7 cellular contexts compared by ENCODE assay signal in genomic region chr1:226547754-226548191, GRCh38. TPM values are rescaled to one million over a fixed set of nuclear protein-coding genes. Genes with fewer than 3 reads are reported as not detected.
A peak's percentile ranks its signal among the peaks of the same experiment; 100 is the strongest.
DNase-seq lines count a peak whose midpoint lies in the region; ATAC-seq, FAIRE-seq and TF ChIP-seq lines count a peak whose summit lies in the region.

No MANE protein-coding gene starts in this region.

- peak; percentile 72 for ATAC-seq in HG03280 (IDR thresholded peaks at IDR 0.05; ENCODE audit: unreplicated experiment)

- TF ChIP-seq POLR2A in GM12891 (IDR thresholded peaks at IDR 0.05; ENCODE audit: low read depth, low read length), result no peak

- DNase-seq in GM12891 (ENCODE audit: insufficient read length, low spot score) (peak; percentile 61), NCI-H510A (lab: John Stamatoyannopoulos, UW) (peak; percentile 92), cerebellar nuclear complex (lab: John Stamatoyannopoulos, UW) (peak; percentile 10 to 74), left kidney (ENCODE audit: low read depth, low spot score) (peak; percentile 97)
- peak; percentile 39 for DNase-seq in activated CD4-positive, alpha-beta T cell treated with anti-CD3 and anti-CD28 coated beads for 1 hour
- peak; percentile 67 for DNase-seq in stimulated activated CD4-positive, alpha-beta T cell treated with anti-CD3 and anti-CD28 coated beads, Interleukin-4, amount 100 ng/mL, for 1 hour

- peak; percentile 88 for FAIRE-seq in GM12891 (lab: Jason Lieb, UNC)

TF ChIP-seq in GM12891, 5 proteins besides CTCF, POLR2A, EP300 and RAD21:
- no peak for TF ChIP-seq POU2F2 (IDR thresholded peaks at IDR 0.05; ENCODE audit: low read depth, low read length)
- no peak for TF ChIP-seq POLR2AphosphoS5 (IDR thresholded peaks at IDR 0.05; ENCODE audit: low read depth, low read length)

RNA-seq across cellular contexts. Expression of gene STUM, which starts 0.8 kb away (rescaled TPM):
- 0.13 TPM for polyA plus RNA-seq in GM12891 (2012; ENCODE audit: low read depth, missing spikeins)

Comparison
In these comparisons a context has a peak if more than half of its experiments do, and no peak if none do; other contexts are left out.
1. Peak in every context shown above with its lines: DNase-seq and ATAC-seq.
2. DNase-seq: peak in every context shown above with its lines; median percentile 97 in left kidney; 92 in NCI-H510A; 67 in stimulated activated CD4-positive, alpha-beta T cell treated with anti-CD3 and anti-CD28 coated beads, Interleukin-4, amount 100 ng/mL, for 1 hour; 61 in GM12891; 42 in cerebellar nuclear complex; 39 in activated CD4-positive, alpha-beta T cell treated with anti-CD3 and anti-CD28 coated beads for 1 hour.